9 cellular contexts compared by ENCODE assay signal in the genomic region with DNA sequence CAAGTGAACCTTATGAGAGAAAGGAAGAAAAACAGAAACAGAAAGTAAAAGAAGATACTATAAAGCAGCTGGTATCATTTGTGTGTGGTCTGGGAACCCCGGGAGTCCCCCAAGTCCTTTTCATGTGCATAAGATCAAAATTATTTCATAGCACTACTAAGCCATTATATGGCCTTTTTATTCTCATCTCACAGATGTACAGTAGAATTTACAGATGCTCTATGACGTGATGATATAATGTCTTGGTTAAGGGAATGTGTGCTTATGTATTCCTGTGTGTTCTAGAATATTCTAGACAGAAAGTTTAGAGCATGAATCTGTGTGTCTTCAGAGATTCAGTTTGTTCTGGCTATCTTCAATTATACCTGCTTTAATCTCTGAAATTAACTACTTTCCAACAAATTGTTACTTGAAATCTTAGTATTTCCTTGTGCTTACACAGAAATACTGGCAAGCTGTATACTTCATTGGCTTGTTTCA. TPM values are rescaled to one million over a fixed set of nuclear protein-coding genes. Genes with fewer than 3 reads are reported as not detected.
DNase-seq lines count a peak whose midpoint lies in the region; ATAC-seq and TF ChIP-seq lines count a peak whose summit lies in the region.
"Had no signal": no experiment of that assay in that cellular context is flagged by ENCODE, and none has a peak within 500 bp of the region (broad histone marks: within the 10 kb centered on the region; RNA-seq: fewer than 3 reads in every experiment).

No MANE protein-coding gene starts in this region.

- H3K27me3 Mint-ChIP-seq in activated naive CD8-positive, alpha-beta T cell treated with anti-CD3 and anti-CD28 coated beads, Interleukin-2, amount 50 U/mL, for 24 hours = no peaks in the 10 kb centered on the region

- H3K9me3 ChIP-seq in prostate gland = no peaks in the 10 kb centered on the region

- no peak overlapping the region for H3K4me3 Mint-ChIP-seq in activated naive CD8-positive, alpha-beta T cell treated with anti-CD3 and anti-CD28 coated beads, Interleukin-2, amount 50 U/mL, for 24 hours

- no peak overlapping the region for H3K27ac ChIP-seq in prostate gland

- H3K36me3 ChIP-seq in prostate gland = no peaks in the 10 kb centered on the region

- peak overlapping the region; percentile 66 for H3K27ac Mint-ChIP-seq in activated naive CD8-positive, alpha-beta T cell treated with anti-CD3 and anti-CD28 coated beads, Interleukin-2, amount 50 U/mL, for 24 hours

- TF ChIP-seq CTCF in prostate gland (IDR thresholded peaks at IDR 0.05) = no peak

- TF ChIP-seq POLR2A in GM18505 (IDR thresholded peaks at IDR 0.05; ENCODE audit: borderline replicate concordance, extremely low read depth, insufficient read depth, insufficient read length) (no peak), prostate gland (IDR thresholded peaks at IDR 0.05) (no peak)

- DNase-seq in activated naive CD8-positive, alpha-beta T cell treated with anti-CD3 and anti-CD28 coated beads, Interleukin-2, amount 50 U/mL, for 24 hours = no peak
- DNase-seq in prostate gland (ENCODE audit: low spot score) = no peak
- DNase-seq in HT-29 (ENCODE audit: low spot score) = no peak
- DNase-seq in NCI-H1092 treated with DMSO at 0.1 percent for 48 hours (lab: John Stamatoyannopoulos, UW) = no peak
- DNase-seq in NCI-H2029 (lab: John Stamatoyannopoulos, UW) = no peak
- DNase-seq: NCI-H345 had no signal

- H3K9me3 Mint-ChIP-seq in activated naive CD8-positive, alpha-beta T cell treated with anti-CD3 and anti-CD28 coated beads, Interleukin-2, amount 50 U/mL, for 24 hours = no peaks in the 10 kb centered on the region

- intact Hi-C loops in prostate gland (cut with DNase I) = no loop called here

- no peaks in the 10 kb centered on the region for H3K36me3 Mint-ChIP-seq in activated naive CD8-positive, alpha-beta T cell treated with anti-CD3 and anti-CD28 coated beads, Interleukin-2, amount 50 U/mL, for 24 hours (ENCODE audit: low read depth)

- H3K4me1 Mint-ChIP-seq in activated naive CD8-positive, alpha-beta T cell treated with anti-CD3 and anti-CD28 coated beads, Interleukin-2, amount 50 U/mL, for 24 hours = peaks cover 19% of the 10 kb centered on the region

- no peaks in the 10 kb centered on the region for H3K4me1 ChIP-seq in prostate gland (replicated peaks)

- no peaks in the 10 kb centered on the region for H3K27me3 ChIP-seq in prostate gland (replicated peaks; ENCODE audit: insufficient read depth)

- H3K4me3 ChIP-seq in prostate gland = no peak overlapping the region

- peak; percentile 65 for ATAC-seq in GM18505 (IDR thresholded peaks at IDR 0.05; ENCODE audit: unreplicated experiment)
- ATAC-seq in GM19463 (IDR thresholded peaks at IDR 0.05; ENCODE audit: unreplicated experiment) = peak; percentile 89
- ATAC-seq in HG03342 (IDR thresholded peaks at IDR 0.05; ENCODE audit: unreplicated experiment) = peak; percentile 69
- peak; percentile 38 for ATAC-seq in activated naive CD8-positive, alpha-beta T cell treated with anti-CD3 and anti-CD28 coated beads, Interleukin-2, amount 50 U/mL, for 24 hours

- WGBS in prostate gland = 73% methylated on average over 2 of the region's 2 CpGs

RNA-seq across cellular contexts. Expression of gene TPP1, which starts 8.6 kb away (rescaled TPM):
- total RNA-seq in prostate gland = 100 to 1,000 TPM in 1 of 2 donors, 10 to 100 TPM in 1; 94.6 to 147 TPM
- 40.7 and 52.3 TPM in 2 replicates for total RNA-seq in HT-29 (2014; rRNA removed; shearing (Covaris generic))

RNA-seq across cellular contexts. Expression of gene TAF10, which starts 15.8 kb away (rescaled TPM):
- total RNA-seq in prostate gland = 100 to 1,000 TPM; 130 to 193 TPM
- total RNA-seq in HT-29 (2014; rRNA removed; shearing (Covaris generic)) = 189 and 243 TPM in 2 replicates

RNA-seq across cellular contexts. Expression of gene ILK, which starts 24.2 kb away (rescaled TPM):
- total RNA-seq in prostate gland = 100 to 1,000 TPM; 172 to 195 TPM
- 150 and 151 TPM in 2 replicates for total RNA-seq in HT-29 (2014; rRNA removed; shearing (Covaris generic))

RNA-seq across cellular contexts. Expression of gene RRP8, which starts 24.4 kb away (rescaled TPM):
- 10 to 100 TPM; 16.4 to 16.6 TPM for total RNA-seq in prostate gland
- 21.4 TPM in 2 replicates for total RNA-seq in HT-29 (2014; rRNA removed; shearing (Covaris generic))

RNA-seq across cellular contexts. Expression of gene DCHS1, which starts 27.8 kb away (rescaled TPM):
- 10 to 100 TPM; 11.2 to 17.4 TPM for total RNA-seq in prostate gland
- 0.05 and 0.18 TPM in 2 replicates for total RNA-seq in HT-29 (2014; rRNA removed; shearing (Covaris generic))

Comparison
In these comparisons a context has a peak if more than half of its experiments do, and no peak if none do; other contexts are left out.
1. ATAC-seq: peak in every context shown above with its lines; median percentile 89 in GM19463; 69 in HG03342; 65 in GM18505; 38 in activated naive CD8-positive, alpha-beta T cell treated with anti-CD3 and anti-CD28 coated beads, Interleukin-2, amount 50 U/mL, for 24 hours.